ENCODE assay signal across 10 cellular contexts in the genomic region with DNA sequence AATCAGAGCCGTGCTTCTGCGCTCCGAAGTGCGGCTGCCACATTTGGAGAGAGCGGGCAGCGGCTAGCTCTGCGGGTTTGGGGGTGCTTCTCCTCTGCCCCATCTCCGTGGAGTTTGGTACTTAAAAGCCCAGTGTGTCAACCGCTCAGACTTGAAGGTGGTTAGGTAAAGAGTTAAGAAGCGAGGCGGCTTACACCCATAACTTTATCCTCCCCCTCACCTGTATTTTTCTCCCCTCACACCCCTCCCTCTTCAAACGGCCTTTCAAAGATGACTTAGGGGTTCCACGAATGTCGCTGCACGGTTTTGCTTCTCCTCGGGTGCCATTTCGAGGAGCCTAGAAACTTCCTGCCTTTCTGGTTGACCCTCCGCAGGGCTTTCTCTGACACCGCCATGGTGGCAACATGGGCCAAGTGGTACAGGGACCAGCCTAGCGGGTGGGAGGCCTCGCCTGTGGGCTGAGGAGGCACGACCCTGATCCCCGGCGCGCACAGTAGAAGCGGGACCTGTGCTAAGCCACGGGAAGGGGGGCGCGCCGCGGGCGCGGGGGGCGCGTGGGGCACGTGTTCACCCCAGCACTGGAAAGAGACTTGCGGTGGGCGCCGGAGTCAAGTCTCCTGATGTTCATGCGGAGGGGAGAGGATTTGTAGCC. TPM values are rescaled to one million over a fixed set of nuclear protein-coding genes. Genes with fewer than 3 reads are reported as not detected.
A peak's percentile ranks its signal among the peaks of the same experiment; 100 is the strongest.
DNase-seq lines count a peak whose midpoint lies in the region; ATAC-seq and FAIRE-seq lines count a peak whose summit lies in the region.
"Had no signal": no experiment of that assay in that cellular context is flagged by ENCODE, and none has a peak within 500 bp of the region (broad histone marks: within the 10 kb centered on the region; RNA-seq: fewer than 3 reads in every experiment).

No MANE protein-coding gene starts in this region.

- no peak for ATAC-seq in T-cell (replicated peaks in 1 of 4)
- ATAC-seq: mucosa of descending colon had no signal

- FAIRE-seq in frontal cortex (lab: Jason Lieb, UNC) = no peak

- peaks cover 4 to 18% (median 11%) of the 10 kb centered on the region in 3 donors for H3K4me1 Mint-ChIP-seq in T-cell

- H3K4me3 ChIP-seq in HUES64 (ENCODE audit: low read length) (peak overlapping the region; percentile 60), iPS-18c (ENCODE audit: insufficient read depth, low read depth, low read length) (peak overlapping the region; percentile 69), skeletal muscle tissue (ENCODE audit: low read length in 3 of 3) (peak overlapping the region; percentile 27 to 83 (median 35))
- H3K4me3 ChIP-seq: mucosa of descending colon had no signal

- no peaks in the 10 kb centered on the region for H3K9me3 ChIP-seq in HUES64 (ENCODE audit: insufficient read depth, low read depth, low read length)
- H3K9me3 ChIP-seq in iPS-18c (ENCODE audit: control insufficient read depth, insufficient read depth, low read length) = no peaks in the 10 kb centered on the region
- H3K9me3 ChIP-seq in skeletal muscle tissue (ENCODE audit: control insufficient read depth in 3 of 3, low read length in 3 of 3) = no peaks in the 10 kb centered on the region
- H3K9me3 ChIP-seq: mucosa of descending colon had no signal

- H3K9ac ChIP-seq in HUES64 (ENCODE audit: low read depth, low read length) = peak overlapping the region; percentile 52
- H3K9ac ChIP-seq in skeletal muscle tissue (ENCODE audit: low read depth in 1 of 3, low read length in 3 of 3) = peak overlapping the region in 2 of 3 donors; percentile 82 to 93

- H3K27ac ChIP-seq in HUES64 (ENCODE audit: low read depth, low read length) (no peak overlapping the region), caudate nucleus (ENCODE audit: low read depth, low read length) (peak overlapping the region; percentile 93), skeletal muscle tissue (ENCODE audit: low read depth, low read length) (peak overlapping the region; percentile 95)

- H3K27me3 Mint-ChIP-seq in T-cell = peaks cover 42 to 49% of the 10 kb centered on the region in 2 donors

- CTCF ChIA-PET in T-cell (lab: Charles Lee) = no interaction called here

- DNase-seq in caudate nucleus (lab: John Stamatoyannopoulos, UW) = peak in 7 of 61 donors; percentile 19 to 47 (median 37)
- no peak for DNase-seq in T-cell
- no peak for DNase-seq in frontal cortex (ENCODE audit: low spot score in 2 of 2)
- DNase-seq in AG20443 (ENCODE audit: low spot score) = no peak
- no peak for DNase-seq in effector CD8-positive, alpha-beta T cell (lab: John Stamatoyannopoulos, UW)
- DNase-seq: CD4-positive, CD25-positive, alpha-beta regulatory T cell had no signal

- H3K4me1 ChIP-seq in HUES64 (ENCODE audit: insufficient read depth, low read length) (peaks cover 50% of the 10 kb centered on the region), skeletal muscle tissue (ENCODE audit: control insufficient read depth in 3 of 3, insufficient read depth in 3 of 3, low read length in 3 of 3) (peaks cover 20 to 35% (median 29%) of the 10 kb centered on the region in 3 donors)

- no peaks in the 10 kb centered on the region for H3K9me3 Mint-ChIP-seq in T-cell

- H3K36me3 Mint-ChIP-seq in T-cell = no peaks in the 10 kb centered on the region
- H3K36me3 Mint-ChIP-seq: CD4-positive, CD25-positive, alpha-beta regulatory T cell had no signal

- POLR2A ChIA-PET in T-cell (lab: Charles Lee) = no interaction called here

- H3K36me3 ChIP-seq in HUES64 (ENCODE audit: insufficient read depth, low read length) (no peaks in the 10 kb centered on the region), skeletal muscle tissue (ENCODE audit: control insufficient read depth in 3 of 3, insufficient read depth in 3 of 3, low read length in 3 of 3) (no peaks in the 10 kb centered on the region)

- under 1% methylated on average over 39 of the region's 40 CpGs for WGBS in HUES64

- H3K4me3 Mint-ChIP-seq in T-cell = peak overlapping the region in 1 of 3 donors; percentile 6
- H3K4me3 Mint-ChIP-seq: CD4-positive, CD25-positive, alpha-beta regulatory T cell had no signal

- H3K27ac Mint-ChIP-seq in T-cell = no peak overlapping the region
- H3K27ac Mint-ChIP-seq: CD4-positive, CD25-positive, alpha-beta regulatory T cell had no signal

- H3K27me3 ChIP-seq in HUES64 (ENCODE audit: insufficient read depth, low read length) = peaks cover 100% of the 10 kb centered on the region
- no peaks in the 10 kb centered on the region for H3K27me3 ChIP-seq in skeletal muscle tissue (ENCODE audit: control insufficient read depth in 3 of 3, insufficient read depth in 3 of 3, low read length in 3 of 3)

RNA-seq across cellular contexts. Expression of gene NFIB, which starts 31.8 kb away (rescaled TPM):
- polyA plus RNA-seq in HUES64 (2013, experiment 1 of 2) = 1.9 TPM
- polyA plus RNA-seq in HUES64 (2013, experiment 2 of 2) = 2.5 TPM
- 95.0 TPM for total RNA-seq in skeletal muscle tissue
- under 1 TPM in 4 of 5 donors, not detected in 1; 0.15 to 0.89 (median 0.39) TPM for total RNA-seq in T-cell
- total RNA-seq in frontal cortex = 104 TPM
- polyA plus RNA-seq: CD4-positive, CD25-positive, alpha-beta regulatory T cell had no signal

Comparison
In these comparisons a context has a peak if more than half of its experiments do, and no peak if none do; other contexts are left out.
1. RNA of gene NFIB, which starts 31.8 kb away (total RNA-seq): 104 TPM in frontal cortex (single experiment) and 95.0 TPM in skeletal muscle tissue (single experiment); 0.15 to 0.89 TPM in T-cell; every median in the first group is over 10 times any median in the second.
2. Peak in every context shown above with its lines, with median percentiles within 50 percentile points of each other: H3K4me3 ChIP-seq.